In genomic region chr16:84362410-84362809, GRCh38 we compare ENCODE assay signal across 16 cellular contexts. TPM values are rescaled to one million over a fixed set of nuclear protein-coding genes. Genes with fewer than 3 reads are reported as not detected.
A peak's percentile ranks its signal among the peaks of the same experiment; 100 is the strongest.
DNase-seq lines count a peak whose midpoint lies in the region; ATAC-seq, FAIRE-seq and TF ChIP-seq lines count a peak whose summit lies in the region.
"Had no signal": no experiment of that assay in that cellular context is flagged by ENCODE, and none has a peak within 500 bp of the region (broad histone marks: within the 10 kb centered on the region; RNA-seq: fewer than 3 reads in every experiment).

No MANE protein-coding gene starts in this region.

- H3K79me2 ChIP-seq in Loucy (ENCODE audit: insufficient read depth, low read length), result no peaks in the 10 kb centered on the region
- H3K79me2 ChIP-seq in PC-3 (ENCODE audit: low read length), result no peaks in the 10 kb centered on the region

- H3K4me1 Mint-ChIP-seq in stimulated activated naive CD8-positive, alpha-beta T cell treated with anti-CD3 and anti-CD28 coated beads, Interleukin-15, amount 100 ng/mL, for 72 hours, result peaks cover 39% of the 10 kb centered on the region

- no peaks in the 10 kb centered on the region for H3K36me3 ChIP-seq in Loucy (ENCODE audit: insufficient read depth, low read length)
- no peaks in the 10 kb centered on the region for H3K36me3 ChIP-seq in PC-3 (ENCODE audit: low read depth, low read length)
- H3K36me3 ChIP-seq in uterus, result no peaks in the 10 kb centered on the region
- H3K36me3 ChIP-seq: prostate gland had no signal

- H3K4me3 ChIP-seq in Loucy (ENCODE audit: low read length, poor library complexity, severe bottlenecking), result no peak overlapping the region
- H3K4me3 ChIP-seq in PC-3 (ENCODE audit: low read length), result no peak overlapping the region
- H3K4me3 ChIP-seq in uterus, result no peak overlapping the region
- H3K4me3 ChIP-seq: prostate gland had no signal

- H3K4me3 Mint-ChIP-seq in stimulated activated naive CD8-positive, alpha-beta T cell treated with anti-CD3 and anti-CD28 coated beads, Interleukin-15, amount 100 ng/mL, for 72 hours, result no peak overlapping the region
- H3K4me3 Mint-ChIP-seq: activated T-cell treated with anti-CD3 and anti-CD28 coated beads, Interleukin-2, amount 50 U/mL, for 4 hours had no signal

- no peak overlapping the region for H3K9ac ChIP-seq in Loucy (ENCODE audit: low read depth, low read length, poor library complexity, severe bottlenecking)
- H3K9ac ChIP-seq in PC-3 (ENCODE audit: low read length), result peak overlapping the region; percentile 65

- H3K27ac ChIP-seq in PC-3 (ENCODE audit: low read length) (peak overlapping the region; percentile 95), uterus (no peak overlapping the region)
- H3K27ac ChIP-seq: foreskin keratinocyte had no signal

- H3K27ac Mint-ChIP-seq in stimulated activated naive CD8-positive, alpha-beta T cell treated with anti-CD3 and anti-CD28 coated beads, Interleukin-15, amount 100 ng/mL, for 72 hours, result no peak overlapping the region

- H2AFZ ChIP-seq in Loucy (ENCODE audit: low read length) (0 out of 2 replicates have a peak overlapping the region, but pooled peaks have one; percentile 22), PC-3 (ENCODE audit: low read length) (no peak overlapping the region)

- DNase-seq in Ammon's horn (ENCODE audit: low spot score) (peak; percentile 66), PC-3 (peak; percentile 64), medulla oblongata (ENCODE audit: extremely low spot score) (peak; percentile 44), RCC 7860 (ENCODE audit: low spot score) (no peak), GDM1 (lab: John Stamatoyannopoulos, UW) (no peak), uterus (no peak)
- no peak for DNase-seq in stimulated activated naive CD8-positive, alpha-beta T cell treated with anti-CD3 and anti-CD28 coated beads, Interleukin-15, amount 100 ng/mL, for 72 hours
- DNase-seq: activated CD4-positive, alpha-beta T cell treated with anti-CD3 and anti-CD28 coated beads for 4 hours; activated T-cell treated with anti-CD3 and anti-CD28 coated beads, Interleukin-2, amount 50 U/mL, for 4 hours; effector memory CD4-positive, alpha-beta T cell; EL; foreskin keratinocyte; NCI-H187 had no signal

- intact Hi-C loops in PC-3 (cut with micrococcal nuclease) (no loop called here), uterus (cut with DNase I; ENCODE audit: low total_unique reads) (no loop called here)

- H3K9me3 Mint-ChIP-seq in stimulated activated naive CD8-positive, alpha-beta T cell treated with anti-CD3 and anti-CD28 coated beads, Interleukin-15, amount 100 ng/mL, for 72 hours, result no peaks in the 10 kb centered on the region
- H3K9me3 Mint-ChIP-seq: activated T-cell treated with anti-CD3 and anti-CD28 coated beads, Interleukin-2, amount 50 U/mL, for 4 hours had no signal

- peaks cover 26% of the 10 kb centered on the region for H3K4me1 ChIP-seq in Loucy (ENCODE audit: insufficient read depth, low read length, poor library complexity, severe bottlenecking)
- H3K4me1 ChIP-seq in PC-3 (ENCODE audit: insufficient read depth, low read length), result peaks cover 50% of the 10 kb centered on the region
- H3K4me1 ChIP-seq in uterus, result no peaks in the 10 kb centered on the region
- H3K4me1 ChIP-seq: foreskin keratinocyte, prostate gland had no signal

- H3K27me3 ChIP-seq in Loucy (ENCODE audit: insufficient read depth, low read length, poor library complexity, severe bottlenecking) (no peaks in the 10 kb centered on the region), PC-3 (ENCODE audit: low read length) (no peaks in the 10 kb centered on the region), uterus (peaks cover 0 to 1% of the 10 kb centered on the region in 2 donors)

- H3K4me2 ChIP-seq in Loucy (ENCODE audit: low read depth, low read length, poor library complexity, severe bottlenecking) (no peak overlapping the region), PC-3 (ENCODE audit: low read length) (peak overlapping the region; percentile 60)

- H3F3A ChIP-seq in Loucy (ENCODE audit: low read depth) (no peaks in the 10 kb centered on the region), PC-3 (ENCODE audit: low read length, unreplicated experiment) (no peaks in the 10 kb centered on the region)

- H3K9me2 ChIP-seq in Loucy (replicated peaks; ENCODE audit: low read depth, low read length) (no peaks in the 10 kb centered on the region), PC-3 (replicated peaks; ENCODE audit: low read length) (no peaks in the 10 kb centered on the region)

- CTCF ChIA-PET in PC-3 (lab: Charles Lee), result no interaction called here

- TF ChIP-seq CTCF in Loucy (conservative IDR thresholded peaks at IDR 0.05; ENCODE audit: low read length) (no peak), PC-3 (conservative IDR thresholded peaks at IDR 0.05; ENCODE audit: low read depth, low read length) (no peak), uterus (IDR thresholded peaks at IDR 0.05) (no peak)

- no TSS peak for BruUV-seq in PC-3 (replicated peaks; lab: Mats Ljungman, UMichigan)

- no peak for FAIRE-seq in RCC 7860 (lab: Jason Lieb, UNC)

- H4K20me1 ChIP-seq in Loucy (ENCODE audit: insufficient read depth, low read length, poor library complexity, severe bottlenecking), result no peaks in the 10 kb centered on the region
- H4K20me1 ChIP-seq in PC-3 (ENCODE audit: low read length), result no peaks in the 10 kb centered on the region

- POLR2A ChIA-PET in PC-3 (lab: Charles Lee; ENCODE audit: unreplicated experiment), result no interaction called here

- TF ChIP-seq POLR2A in uterus (IDR thresholded peaks at IDR 0.05), result no peak

- H3K9me3 ChIP-seq in Loucy (ENCODE audit: insufficient read depth, low read depth, low read length) (no peaks in the 10 kb centered on the region), PC-3 (ENCODE audit: low read length) (no peaks in the 10 kb centered on the region), uterus (no peaks in the 10 kb centered on the region)
- H3K9me3 ChIP-seq: prostate gland had no signal

- peak; percentile 52 for ATAC-seq in PC-3
- no peak for ATAC-seq in stimulated activated naive CD8-positive, alpha-beta T cell treated with anti-CD3 and anti-CD28 coated beads, Interleukin-15, amount 100 ng/mL, for 72 hours
- ATAC-seq: activated T-cell treated with anti-CD3 and anti-CD28 coated beads, Interleukin-2, amount 50 U/mL, for 4 hours; foreskin keratinocyte had no signal

- H3K27me3 Mint-ChIP-seq in stimulated activated naive CD8-positive, alpha-beta T cell treated with anti-CD3 and anti-CD28 coated beads, Interleukin-15, amount 100 ng/mL, for 72 hours, result peaks cover 24% of the 10 kb centered on the region

RNA-seq across cellular contexts. Expression of gene ATP2C2, which starts 5.9 kb away (rescaled TPM):
- total RNA-seq in PC-3 (2014; rRNA removed) (26.0 and 40.5 TPM in 2 replicates), uterus (1 to 10 TPM in 1 of 4 donors, under 1 TPM in 3; 0.51 to 1.8 (median 0.84) TPM)
- total RNA-seq: activated T-cell treated with anti-CD3 and anti-CD28 coated beads, Interleukin-2, amount 50 U/mL, for 4 hours; T-helper 1 cell treated with Interleukin-12 subunit alpha and Interleukin-12 subunit beta and Interleukin-4 antibody, amounts not matched to agents 30 ng/mL and 1 ng/mL, for 36 hours had no signal

Comparison
In these comparisons a context has a peak if more than half of its experiments do, and no peak if none do; other contexts are left out.
1. DNase-seq: peak in Ammon's horn (single experiment), PC-3 (single experiment) and medulla oblongata (single experiment); none in RCC 7860 (single experiment), GDM1 (single experiment), uterus (0 of 2) and stimulated activated naive CD8-positive, alpha-beta T cell treated with anti-CD3 and anti-CD28 coated beads, Interleukin-15, amount 100 ng/mL, for 72 hours (0 of 2).